21 cellular contexts compared by ENCODE assay signal in genomic region chr10:5952731-5953385, GRCh38.
"Had no signal": no experiment of that assay in that cellular context is flagged by ENCODE, and none has a peak within 500 bp of the region (broad histone marks: within the 10 kb centered on the region; RNA-seq: fewer than 3 reads in every experiment).

No MANE protein-coding gene starts in this region.

- H3K9me3 ChIP-seq: gastroesophageal sphincter, heart right ventricle, mucosa of descending colon, thoracic aorta had no signal

- H3K36me3 ChIP-seq: brain microvascular endothelial cell, thoracic aorta had no signal

- H3K27ac ChIP-seq: brain microvascular endothelial cell, epithelial cell of prostate, gastroesophageal sphincter had no signal

- H3K27ac Mint-ChIP-seq: activated B cell treated with CpG ODN at 0.5 μM for 24 hours; activated naive CD8-positive, alpha-beta T cell treated with anti-CD3 and anti-CD28 coated beads, Interleukin-2, amount 10 ng/mL, durations not matched to agents 7 days and 5 days; activated T-cell treated with anti-CD3 and anti-CD28 coated beads, Interleukin-2, amount 50 U/mL, for 72 hours; progenitor cell of endocrine pancreas; stimulated activated naive CD8-positive, alpha-beta T cell treated with anti-CD3 and anti-CD28 coated beads, Interleukin-15, amount 100 ng/mL, for 72 hours had no signal

- H3K4me3 Mint-ChIP-seq: activated B cell treated with CpG ODN at 0.5 μM for 24 hours; activated naive CD8-positive, alpha-beta T cell treated with anti-CD3 and anti-CD28 coated beads, Interleukin-2, amount 10 ng/mL, durations not matched to agents 7 days and 5 days; activated T-cell treated with anti-CD3 and anti-CD28 coated beads, Interleukin-2, amount 50 U/mL, for 72 hours; effector memory CD8-positive, alpha-beta T cell; naive thymus-derived CD4-positive, alpha-beta T cell; stimulated activated naive CD8-positive, alpha-beta T cell treated with anti-CD3 and anti-CD28 coated beads, Interleukin-15, amount 100 ng/mL, for 72 hours had no signal

- DNase-seq: activated B cell treated with CpG ODN at 0.5 μM for 24 hours; activated CD4-positive, alpha-beta T cell treated with anti-CD3 and anti-CD28 coated beads for 48 hours; activated CD8-positive, alpha-beta memory T cell treated with anti-CD3 and anti-CD28 coated beads, Interleukin-2, amount 50 U/mL, for 48 hours; activated gamma-delta T cell treated with Interleukin-2 at 50 U/mL for 16 hours; activated naive CD8-positive, alpha-beta T cell treated with anti-CD3 and anti-CD28 coated beads, Interleukin-2, amount 10 ng/mL, durations not matched to agents 7 days and 5 days; activated T-cell treated with anti-CD3 and anti-CD28 coated beads, Interleukin-2, amount 50 U/mL, for 72 hours; brain microvascular endothelial cell; dermis blood vessel endothelial cell; effector memory CD8-positive, alpha-beta T cell; heart right ventricle; mucosa of descending colon; naive thymus-derived CD4-positive, alpha-beta T cell; nucleus accumbens; stimulated activated CD4-positive, alpha-beta T cell treated with anti-CD3 and anti-CD28 coated beads, Interleukin-1b, Interleukin-23, amount 100 ng/mL, for 48 hours; stimulated activated naive CD8-positive, alpha-beta T cell treated with anti-CD3 and anti-CD28 coated beads, Interleukin-15, amount 100 ng/mL, for 72 hours had no signal

- ATAC-seq: activated T-cell treated with anti-CD3 and anti-CD28 coated beads, Interleukin-2, amount 50 U/mL, for 72 hours; effector memory CD8-positive, alpha-beta T cell; gastroesophageal sphincter; heart right ventricle; left colon; mucosa of descending colon; naive thymus-derived CD4-positive, alpha-beta T cell; sciatic nerve; stimulated activated naive CD8-positive, alpha-beta T cell treated with anti-CD3 and anti-CD28 coated beads, Interleukin-15, amount 100 ng/mL, for 72 hours had no signal

- H3K27me3 Mint-ChIP-seq: activated B cell treated with CpG ODN at 0.5 μM for 24 hours; activated naive CD8-positive, alpha-beta T cell treated with anti-CD3 and anti-CD28 coated beads, Interleukin-2, amount 10 ng/mL, durations not matched to agents 7 days and 5 days; effector memory CD8-positive, alpha-beta T cell; naive thymus-derived CD4-positive, alpha-beta T cell; stimulated activated naive CD8-positive, alpha-beta T cell treated with anti-CD3 and anti-CD28 coated beads, Interleukin-15, amount 100 ng/mL, for 72 hours had no signal

- H3K4me1 Mint-ChIP-seq: activated B cell treated with CpG ODN at 0.5 μM for 24 hours; activated naive CD8-positive, alpha-beta T cell treated with anti-CD3 and anti-CD28 coated beads, Interleukin-2, amount 10 ng/mL, durations not matched to agents 7 days and 5 days had no signal

- H3K4me3 ChIP-seq: gastroesophageal sphincter, heart right ventricle, mucosa of descending colon, thoracic aorta had no signal

- H3K27me3 ChIP-seq: brain microvascular endothelial cell, heart right ventricle had no signal

- H3K9me3 Mint-ChIP-seq: activated B cell treated with CpG ODN at 0.5 μM for 24 hours; activated naive CD8-positive, alpha-beta T cell treated with anti-CD3 and anti-CD28 coated beads, Interleukin-2, amount 10 ng/mL, durations not matched to agents 7 days and 5 days; activated T-cell treated with anti-CD3 and anti-CD28 coated beads, Interleukin-2, amount 50 U/mL, for 72 hours; effector memory CD8-positive, alpha-beta T cell; stimulated activated naive CD8-positive, alpha-beta T cell treated with anti-CD3 and anti-CD28 coated beads, Interleukin-15, amount 100 ng/mL, for 72 hours had no signal
